Comparison of ENCODE assay signal across 7 cellular contexts in the genomic region with DNA sequence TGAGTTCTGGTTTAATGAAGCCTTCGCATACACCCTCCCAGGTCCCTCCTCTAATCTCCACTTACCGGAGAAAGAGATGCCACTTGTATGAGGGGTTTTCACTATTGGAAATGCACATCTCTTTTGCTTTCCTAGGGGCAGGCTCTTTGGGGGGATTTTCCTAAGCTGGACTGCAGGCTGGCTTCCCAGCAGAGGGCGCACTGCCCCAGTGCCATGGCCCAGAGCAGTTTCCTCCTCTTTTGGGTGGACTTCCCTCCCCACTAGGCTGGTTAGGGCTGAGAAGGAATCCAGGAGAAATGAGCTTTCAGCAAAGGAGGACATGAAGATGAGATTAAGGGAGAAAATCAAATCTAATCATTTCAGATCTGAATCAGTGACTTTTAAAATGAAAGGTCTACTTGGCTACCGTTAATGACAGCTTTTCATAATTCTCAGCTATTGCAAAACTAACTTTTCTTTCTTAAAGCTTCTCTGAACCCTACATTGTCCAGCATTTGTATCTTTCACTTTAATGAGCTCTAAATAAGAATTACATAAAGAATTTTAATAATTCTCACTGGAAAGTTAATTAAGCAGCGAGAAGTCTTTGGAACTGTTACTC.
DNase-seq lines count a peak whose midpoint lies in the region; ATAC-seq and TF ChIP-seq lines count a peak whose summit lies in the region.

No MANE protein-coding gene starts in this region.

- peak; percentile 81 for ATAC-seq in GM19035 (IDR thresholded peaks at IDR 0.05; ENCODE audit: unreplicated experiment)
- no peak for ATAC-seq in left cardiac atrium

- H3K9me2 ChIP-seq in DOHH2 (replicated peaks; ENCODE audit: control insufficient read depth, low read length) = no peaks in the 10 kb centered on the region

- no peaks in the 10 kb centered on the region for H4K20me1 ChIP-seq in DOHH2 (ENCODE audit: control insufficient read depth, insufficient read depth, low read depth, low read length)

- H3K4me2 ChIP-seq in DOHH2 (ENCODE audit: low read length) = no peak overlapping the region

- H3K4me1 ChIP-seq in DOHH2 (ENCODE audit: control insufficient read depth, low read length) (no peaks in the 10 kb centered on the region), ascending aorta (no peaks in the 10 kb centered on the region)

- no peak overlapping the region for H3K27ac ChIP-seq in DOHH2 (ENCODE audit: low read depth, low read length)
- H3K27ac ChIP-seq in ascending aorta = no peak overlapping the region

- H3K36me3 ChIP-seq in DOHH2 (ENCODE audit: control insufficient read depth, low read length) (no peaks in the 10 kb centered on the region), ascending aorta (no peaks in the 10 kb centered on the region)

- no peaks in the 10 kb centered on the region for H3K79me2 ChIP-seq in DOHH2 (ENCODE audit: control insufficient read depth, low read length)

- TF ChIP-seq CTCF in DOHH2 (IDR thresholded peaks at IDR 0.05; ENCODE audit: low read depth, low read length, poor library complexity, severe bottlenecking) (peak; percentile 97), ascending aorta (IDR thresholded peaks at IDR 0.05) (peak in 1 of 3 experiments; percentile 20)

- no peaks in the 10 kb centered on the region for H3F3A ChIP-seq in DOHH2 (ENCODE audit: control insufficient read depth, insufficient read depth)

- DNase-seq in HuH-7.5 (ENCODE audit: low spot score) (peak; percentile 6), UCSD-AML1 (lab: John Stamatoyannopoulos, UW; ENCODE audit: unreplicated experiment) (peak; percentile 46), left cardiac atrium (peak; percentile 24), ascending aorta (ENCODE audit: low spot score in 2 of 2) (no peak)
- peak; percentile 6 for DNase-seq in stimulated activated CD4-positive, alpha-beta T cell treated with anti-CD3 and anti-CD28 coated beads, Interleukin-4, amount 100 ng/mL, for 1 hour

- H3K9me3 ChIP-seq in DOHH2 (ENCODE audit: control insufficient read depth, insufficient read depth, low read length) (no peaks in the 10 kb centered on the region), ascending aorta (no peaks in the 10 kb centered on the region)

- H3K27me3 ChIP-seq in DOHH2 (ENCODE audit: control insufficient read depth, low read length) (no peaks in the 10 kb centered on the region), ascending aorta (no peaks in the 10 kb centered on the region)

- no peak overlapping the region for H3K4me3 ChIP-seq in DOHH2 (ENCODE audit: low read length)
- no peak overlapping the region for H3K4me3 ChIP-seq in ascending aorta

- intact Hi-C loops in left cardiac atrium (cut with DNase I) (no loop called here), ascending aorta (cut with DNase I) (no loop called here)

Comparison
In these comparisons a context has a peak if more than half of its experiments do, and no peak if none do; other contexts are left out.
1. DNase-seq: peak in HuH-7.5 (single experiment), UCSD-AML1 (single experiment), left cardiac atrium (single experiment) and stimulated activated CD4-positive, alpha-beta T cell treated with anti-CD3 and anti-CD28 coated beads, Interleukin-4, amount 100 ng/mL, for 1 hour (single experiment); none in ascending aorta (0 of 2).